In genomic region chr15:99076555-99077308, GRCh38 we compare ENCODE assay signal across 8 cellular contexts. TPM values are rescaled to one million over a fixed set of nuclear protein-coding genes. Genes with fewer than 3 reads are reported as not detected.
DNase-seq lines count a peak whose midpoint lies in the region; ATAC-seq and TF ChIP-seq lines count a peak whose summit lies in the region.

No MANE protein-coding gene starts in this region.

- H3K79me2 ChIP-seq in OCI-LY7 (ENCODE audit: insufficient read depth, low read depth, low read length): no peaks in the 10 kb centered on the region

- DNase-seq in G401 (ENCODE audit: low spot score) (peak; percentile 80), OCI-LY7 (ENCODE audit: low spot score) (peak; percentile 84), germinal center (ENCODE audit: low spot score) (peak; percentile 38), non-pigmented ciliary epithelial cell (ENCODE audit: low read depth) (peak; percentile 51)
- peak; percentile 61 for DNase-seq in activated naive CD4-positive, alpha-beta T cell treated with anti-CD3 and anti-CD28 coated beads for 36 hours

- POLR2A ChIA-PET in OCI-LY7 (lab: Charles Lee): interaction anchor here (0.6 kb wide), 2 partner anchors 14 to 286 kb away, joined by 3 read pairs; no protein-coding TSS in a partner anchor

- H3K36me3 ChIP-seq in OCI-LY7 (ENCODE audit: insufficient read depth, low read length): no peaks in the 10 kb centered on the region

- ATAC-seq in GM21723 (IDR thresholded peaks at IDR 0.05; ENCODE audit: unreplicated experiment) (peak; percentile 95), GM18519 (IDR thresholded peaks at IDR 0.05; ENCODE audit: low FRiP score, unreplicated experiment) (no peak)

- peaks cover 7% of the 10 kb centered on the region for H3K4me1 Mint-ChIP-seq in activated naive CD4-positive, alpha-beta T cell treated with anti-CD3 and anti-CD28 coated beads for 36 hours (ENCODE audit: low read depth)

- CTCF ChIA-PET in OCI-LY7 (lab: Charles Lee; ENCODE audit: unreplicated experiment): interaction anchor here (0.6 to 1.1 kb wide), 2 partner anchors 10 to 298 kb away, joined by 3 to 4 read pairs; no protein-coding TSS in a partner anchor
- CTCF ChIA-PET in activated naive CD4-positive, alpha-beta T cell treated with anti-CD3 and anti-CD28 coated beads for 36 hours (lab: Charles Lee): interaction anchor here (0.7 to 4.5 kb wide), 29 partner anchors 9 to 649 kb away, joined by 3 to 41 read pairs (median 4); no protein-coding TSS in a partner anchor

- in situ Hi-C loops in G401 (cut with HindIII; ENCODE audit: low sequenced_read_pairs): no loop called here

- H3K27me3 Mint-ChIP-seq in activated naive CD4-positive, alpha-beta T cell treated with anti-CD3 and anti-CD28 coated beads for 36 hours (ENCODE audit: low read depth): peaks cover 9% of the 10 kb centered on the region

- no TSS peak for BruUV-seq in OCI-LY7 (replicated peaks; lab: Mats Ljungman, UMichigan)

- peak; percentile 94 for TF ChIP-seq CTCF in OCI-LY7 (conservative IDR thresholded peaks at IDR 0.05; ENCODE audit: low read length)

- no peaks in the 10 kb centered on the region for H3K36me3 Mint-ChIP-seq in activated naive CD4-positive, alpha-beta T cell treated with anti-CD3 and anti-CD28 coated beads for 36 hours (ENCODE audit: low read depth)

- intact Hi-C loops in OCI-LY7 (cut with micrococcal nuclease; ENCODE audit: unreplicated experiment): loop anchor here (1.0 to 2.0 kb wide), 5 partner anchors 137 to 634 kb away; no protein-coding TSS in a partner anchor
- intact Hi-C loops in activated naive CD4-positive, alpha-beta T cell treated with anti-CD3 and anti-CD28 coated beads for 36 hours (cut with micrococcal nuclease): loop anchor here (1.0 to 10.0 kb wide), 5 partner anchors 299 to 762 kb away; partner anchors contain the start of gene IGF1R

- H3K27ac Mint-ChIP-seq in activated naive CD4-positive, alpha-beta T cell treated with anti-CD3 and anti-CD28 coated beads for 36 hours: no peak overlapping the region

- H3K9me2 ChIP-seq in OCI-LY7 (ENCODE audit: insufficient read depth, low read length): no peaks in the 10 kb centered on the region

- TF ChIP-seq EP300 in Ishikawa (IDR thresholded peaks at IDR 0.05; ENCODE audit: borderline replicate concordance): no peak

- H2AFZ ChIP-seq in OCI-LY7 (ENCODE audit: low read length): peak overlapping the region; percentile 100

- peak overlapping the region; percentile 72 for H3K4me3 Mint-ChIP-seq in activated naive CD4-positive, alpha-beta T cell treated with anti-CD3 and anti-CD28 coated beads for 36 hours

- peak; percentile 95 for TF ChIP-seq RAD21 in Ishikawa (IDR thresholded peaks at IDR 0.05; ENCODE audit: low read depth)

- peaks cover 8% of the 10 kb centered on the region for H3K4me1 ChIP-seq in OCI-LY7 (ENCODE audit: insufficient read depth, low read length, poor library complexity, severe bottlenecking)

- H3K9me3 Mint-ChIP-seq in activated naive CD4-positive, alpha-beta T cell treated with anti-CD3 and anti-CD28 coated beads for 36 hours: no peaks in the 10 kb centered on the region

- no peaks in the 10 kb centered on the region for H3K9me3 ChIP-seq in OCI-LY7 (ENCODE audit: low read length)

- H3K27ac ChIP-seq in OCI-LY7 (ENCODE audit: low read depth, low read length, poor library complexity, severe bottlenecking): no peak overlapping the region

- H3K4me2 ChIP-seq in OCI-LY7 (ENCODE audit: low read length): peak overlapping the region; percentile 78

- no peaks in the 10 kb centered on the region for H4K20me1 ChIP-seq in OCI-LY7 (ENCODE audit: insufficient read depth, low read length)

- peak overlapping the region; percentile 59 for H3K4me3 ChIP-seq in OCI-LY7 (ENCODE audit: low read depth, low read length, poor library complexity, severe bottlenecking)

TF ChIP-seq in Ishikawa, 13 proteins besides CTCF, POLR2A, EP300 and RAD21:
- no peak for TF ChIP-seq TEAD4 (IDR thresholded peaks at IDR 0.05)
- no peak for TF ChIP-seq CEBPB (IDR thresholded peaks at IDR 0.05)
- no peak for TF ChIP-seq USF1 (IDR thresholded peaks at IDR 0.05)
- TF ChIP-seq ZBTB7A (IDR thresholded peaks at IDR 0.05; ENCODE audit: low read depth): no peak
- no peak for TF ChIP-seq CREB1 (IDR thresholded peaks at IDR 0.05; ENCODE audit: low read depth)
- no peak for TF ChIP-seq TCF12 (IDR thresholded peaks at IDR 0.05; ENCODE audit: low read depth)
- TF ChIP-seq YY1 (IDR thresholded peaks at IDR 0.05; ENCODE audit: low read depth): no peak
- no peak for TF ChIP-seq REST (IDR thresholded peaks at IDR 0.05; ENCODE audit: low read depth)
- no peak for TF ChIP-seq NFIC (IDR thresholded peaks at IDR 0.05)
- no peak for TF ChIP-seq FOXM1 (IDR thresholded peaks at IDR 0.05; ENCODE audit: borderline replicate concordance, low read depth)
- TF ChIP-seq TAF1 (IDR thresholded peaks at IDR 0.05; ENCODE audit: low read depth): no peak
- TF ChIP-seq EGR1 (IDR thresholded peaks at IDR 0.05): no peak
- no peak for TF ChIP-seq MAX (IDR thresholded peaks at IDR 0.05)

RNA-seq across cellular contexts. Expression of gene SYNM, which starts 28.1 kb away (rescaled TPM):
- total RNA-seq in G401 (2014; rRNA removed; shearing (Covaris generic)): 21.8 and 26.1 TPM in 2 replicates
- 0.41 and 0.49 TPM in 2 replicates for total RNA-seq in OCI-LY7 (2014; rRNA removed; shearing (Covaris generic))
- 0.08 TPM in 1 of 2 replicates, not detected in the other for total RNA-seq in OCI-LY7 (2022)
- total RNA-seq in activated naive CD4-positive, alpha-beta T cell treated with anti-CD3 and anti-CD28 coated beads for 36 hours: 1 to 10 TPM; 1.3 to 1.4 TPM
